Comparison of ENCODE assay signal across 1 cellular context in genomic region chr11:78344114-78344513, GRCh38.
TF ChIP-seq lines count a peak whose summit lies in the region.

No MANE protein-coding gene starts in this region.

TF ChIP-seq in SK-N-SH, 30 proteins besides CTCF, POLR2A, EP300 and RAD21 (continued from another document):
- no peak for TF ChIP-seq REST (IDR thresholded peaks at IDR 0.05; ENCODE audit: low read depth, low read length)
- no peak for TF ChIP-seq USF2 (IDR thresholded peaks at IDR 0.05; ENCODE audit: borderline replicate concordance, low read depth, low read length)
- no peak for TF ChIP-seq JUND (IDR thresholded peaks at IDR 0.05)
- TF ChIP-seq ELF1 (IDR thresholded peaks at IDR 0.05) = no peak
- TF ChIP-seq PBX3 (IDR thresholded peaks at IDR 0.05) = no peak
- TF ChIP-seq GATA2 (CRISPR knock-in tag; IDR thresholded peaks at IDR 0.05) = no peak
- TF ChIP-seq TEAD4 (IDR thresholded peaks at IDR 0.05; ENCODE audit: borderline replicate concordance, insufficient read depth) = no peak
- no peak for TF ChIP-seq EZH2phosphoT487 (IDR thresholded peaks at IDR 0.05; ENCODE audit: borderline replicate concordance, low read depth)
- no peak for TF ChIP-seq CHD2 (IDR thresholded peaks at IDR 0.05; ENCODE audit: low read length, partially characterized antibody)
- TF ChIP-seq ZBTB33 (IDR thresholded peaks at IDR 0.05; ENCODE audit: borderline replicate concordance, low read depth) = no peak
TF ChIP-seq in SK-N-SH: peak in this region for 0.
